ENCODE assay signal across 8 cellular contexts in the genomic region with DNA sequence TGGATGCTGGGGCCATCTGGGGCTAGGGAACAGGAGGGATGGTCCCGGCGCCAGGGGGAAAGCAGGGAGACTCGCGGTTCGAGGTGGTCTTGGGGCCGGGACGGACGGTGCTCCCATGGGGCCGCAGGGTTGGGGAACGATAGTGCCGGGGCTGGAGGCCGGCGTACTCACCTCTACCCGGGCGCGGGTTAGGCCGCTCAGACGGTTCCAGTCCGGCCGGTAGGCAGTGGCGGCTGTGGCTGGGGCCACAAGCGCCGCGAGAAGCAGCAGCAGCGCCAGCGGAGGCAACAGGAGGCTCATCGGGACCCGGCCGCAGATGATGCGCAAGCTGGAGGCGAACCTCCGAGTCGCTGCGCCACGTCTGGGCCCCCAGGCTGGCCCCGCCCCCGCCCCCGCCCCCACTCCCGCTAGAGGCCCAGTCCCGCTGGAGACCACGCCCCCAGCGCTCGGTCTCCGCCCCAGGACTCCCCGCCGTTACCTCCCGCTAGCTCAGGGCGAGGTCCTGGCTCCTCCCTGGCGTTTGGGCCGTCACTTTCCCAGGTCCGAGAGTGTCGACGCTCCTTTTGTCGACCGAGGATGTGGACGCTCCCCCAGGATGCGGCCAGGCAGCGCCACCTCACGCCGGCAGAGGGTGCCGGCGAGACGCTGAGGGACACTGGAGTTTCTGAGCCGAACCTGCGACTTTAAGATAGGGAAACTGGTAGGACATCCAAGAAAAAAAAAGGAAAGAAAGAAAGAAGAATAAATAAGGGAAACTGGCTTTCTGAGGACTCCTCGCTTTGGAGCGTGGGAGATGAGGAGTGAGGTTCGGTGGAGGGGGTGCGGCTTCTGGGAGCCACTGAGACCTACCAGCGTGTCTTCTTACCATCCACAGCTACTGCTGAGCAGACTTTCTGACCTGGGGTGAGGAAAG. TPM values are rescaled to one million over a fixed set of nuclear protein-coding genes. Genes with fewer than 3 reads are reported as not detected.
DNase-seq lines count a peak whose midpoint lies in the region; ATAC-seq and TF ChIP-seq lines count a peak whose summit lies in the region.

A gene with protein sequence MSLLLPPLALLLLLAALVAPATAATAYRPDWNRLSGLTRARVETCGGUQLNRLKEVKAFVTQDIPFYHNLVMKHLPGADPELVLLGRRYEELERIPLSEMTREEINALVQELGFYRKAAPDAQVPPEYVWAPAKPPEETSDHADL (minus strand): TSS at position 363 of the 913 bp plus-strand sequence. CDS start 63 bp downstream, at position 300.

- H3K36me3 ChIP-seq in A673 (ENCODE audit: insufficient read depth, low read length, poor library complexity, severe bottlenecking) = no peaks in the 10 kb centered on the region

- no peaks in the 10 kb centered on the region for H3K9me3 ChIP-seq in A673 (ENCODE audit: low read depth, low read length, poor library complexity, severe bottlenecking)

- ATAC-seq in GM18867 (IDR thresholded peaks at IDR 0.05; ENCODE audit: unreplicated experiment) (peak; percentile 89), HG03097 (IDR thresholded peaks at IDR 0.05; ENCODE audit: low FRiP score, unreplicated experiment) (peak; percentile 86)

- peak within 1 kb of the TSS; percentile 55 for H3K27ac Mint-ChIP-seq in activated CD4-positive, alpha-beta T cell treated with anti-CD3 and anti-CD28 coated beads, Interleukin-2, amount 10 ng/mL, durations not matched to agents 24 days and 14 days

- H3K4me1 Mint-ChIP-seq in activated CD4-positive, alpha-beta T cell treated with anti-CD3 and anti-CD28 coated beads, Interleukin-2, amount 10 ng/mL, durations not matched to agents 24 days and 14 days = peaks cover 12% of the 10 kb centered on the region

- H3K4me3 Mint-ChIP-seq in activated CD4-positive, alpha-beta T cell treated with anti-CD3 and anti-CD28 coated beads, Interleukin-2, amount 10 ng/mL, durations not matched to agents 24 days and 14 days = peak within 1 kb of the TSS; percentile 87

- TF ChIP-seq CTCF in A673 (conservative IDR thresholded peaks at IDR 0.05; ENCODE audit: low read depth, low read length) (peak; percentile 98), coronary artery (IDR thresholded peaks at IDR 0.05) (peak; percentile 91)

- H3K4me1 ChIP-seq in A673 (ENCODE audit: insufficient read depth, low read length, poor library complexity, severe bottlenecking) = peaks cover 4% of the 10 kb centered on the region

- H3K4me3 ChIP-seq in A673 (ENCODE audit: low read depth, low read length, poor library complexity, severe bottlenecking) (peak within 1 kb of the TSS; percentile 57), coronary artery (peak within 1 kb of the TSS; percentile 97)

- BruUV-seq in A673 (replicated peaks; lab: Mats Ljungman, UMichigan) = no TSS peak

- DNase-seq in A673 (ENCODE audit: low spot score) (peak; percentile 94), NCI-H345 treated with DMSO at 0.1 percent for 48 hours (lab: John Stamatoyannopoulos, UW; ENCODE audit: unreplicated experiment) (peak; percentile 46), coronary artery (ENCODE audit: low spot score) (peak; percentile 99), left kidney (ENCODE audit: low read depth, low spot score) (peak; percentile 99)
- DNase-seq in activated CD4-positive, alpha-beta T cell treated with anti-CD3 and anti-CD28 coated beads, Interleukin-2, amount 10 ng/mL, durations not matched to agents 24 days and 14 days = peak; percentile 97
- DNase-seq in stimulated activated CD4-positive, alpha-beta T cell treated with anti-CD3 and anti-CD28 coated beads, Interleukin-1b, Interleukin-23, amount 100 ng/mL, for 48 hours = peak; percentile 90

- intact Hi-C loops in A673 (cut with micrococcal nuclease; ENCODE audit: unreplicated experiment) = loop anchor here (1.0 to 5.0 kb wide), 3 partner anchors 42 to 185 kb away; a partner anchor contains a TSS
- intact Hi-C loops in activated CD4-positive, alpha-beta T cell treated with anti-CD3 and anti-CD28 coated beads, Interleukin-2, amount 10 ng/mL, durations not matched to agents 24 days and 14 days (cut with micrococcal nuclease) = loop anchor here (1.0 kb wide), 3 partner anchors 23 to 240 kb away; no protein-coding TSS in a partner anchor

- CTCF ChIA-PET in A673 (lab: Charles Lee) = interaction anchor here (0.6 to 1.9 kb wide), 9 partner anchors 13 to 325 kb away, joined by 3 to 8 read pairs (median 4); a partner anchor contains a TSS

- peak within 1 kb of the TSS; percentile 14 for H3K27ac ChIP-seq in A673 (ENCODE audit: low read depth, low read length, poor library complexity, severe bottlenecking)
- peak within 1 kb of the TSS; percentile 98 to 99 for H3K27ac ChIP-seq in coronary artery

- peaks cover 2% of the 10 kb centered on the region for H3K27me3 Mint-ChIP-seq in activated CD4-positive, alpha-beta T cell treated with anti-CD3 and anti-CD28 coated beads, Interleukin-2, amount 10 ng/mL, durations not matched to agents 24 days and 14 days

- no peaks in the 10 kb centered on the region for H3K27me3 ChIP-seq in A673 (replicated peaks; ENCODE audit: insufficient read depth, low read depth, low read length, poor library complexity)

- H3K36me3 Mint-ChIP-seq in activated CD4-positive, alpha-beta T cell treated with anti-CD3 and anti-CD28 coated beads, Interleukin-2, amount 10 ng/mL, durations not matched to agents 24 days and 14 days (ENCODE audit: low read depth) = no peaks in the 10 kb centered on the region

- no peaks in the 10 kb centered on the region for H3K9me3 Mint-ChIP-seq in activated CD4-positive, alpha-beta T cell treated with anti-CD3 and anti-CD28 coated beads, Interleukin-2, amount 10 ng/mL, durations not matched to agents 24 days and 14 days

- POLR2A ChIA-PET in A673 (lab: Charles Lee; ENCODE audit: low non-redundant PET) = no interaction called here

RNA-seq across cellular contexts. Expression of the gene that starts here (rescaled TPM):
- 3.2 and 5.0 TPM in 2 replicates for total RNA-seq in A673 (2021)
- 7.4 and 8.2 TPM in 2 replicates for total RNA-seq in activated CD4-positive, alpha-beta T cell treated with anti-CD3 and anti-CD28 coated beads, Interleukin-2, amount 10 ng/mL, durations not matched to agents 24 days and 14 days

Comparison
In these comparisons a context has a peak if more than half of its experiments do, and no peak if none do; other contexts are left out.
1. Peak in every context shown above with its lines: DNase-seq, ATAC-seq, H3K4me3 ChIP-seq and H3K27ac ChIP-seq.
2. DNase-seq: peak in every context shown above with its lines; median percentile 99 in coronary artery; 99 in left kidney; 97 in activated CD4-positive, alpha-beta T cell treated with anti-CD3 and anti-CD28 coated beads, Interleukin-2, amount 10 ng/mL, durations not matched to agents 24 days and 14 days; 94 in A673; 90 in stimulated activated CD4-positive, alpha-beta T cell treated with anti-CD3 and anti-CD28 coated beads, Interleukin-1b, Interleukin-23, amount 100 ng/mL, for 48 hours; 46 in NCI-H345 treated with DMSO at 0.1 percent for 48 hours.